In genomic region chr6:166381733-166382499, GRCh38 we compare ENCODE assay signal across 1 cellular context.
TF ChIP-seq lines count a peak whose summit lies in the region.

No MANE protein-coding gene starts in this region.

TF ChIP-seq in K562, 482 proteins besides CTCF, POLR2A, EP300 and RAD21 (continued from another document and continues in another):
- TF ChIP-seq, protein P1, sequence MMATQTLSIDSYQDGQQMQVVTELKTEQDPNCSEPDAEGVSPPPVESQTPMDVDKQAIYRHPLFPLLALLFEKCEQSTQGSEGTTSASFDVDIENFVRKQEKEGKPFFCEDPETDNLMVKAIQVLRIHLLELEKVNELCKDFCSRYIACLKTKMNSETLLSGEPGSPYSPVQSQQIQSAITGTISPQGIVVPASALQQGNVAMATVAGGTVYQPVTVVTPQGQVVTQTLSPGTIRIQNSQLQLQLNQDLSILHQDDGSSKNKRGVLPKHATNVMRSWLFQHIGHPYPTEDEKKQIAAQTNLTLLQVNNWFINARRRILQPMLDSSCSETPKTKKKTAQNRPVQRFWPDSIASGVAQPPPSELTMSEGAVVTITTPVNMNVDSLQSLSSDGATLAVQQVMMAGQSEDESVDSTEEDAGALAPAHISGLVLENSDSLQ (IDR thresholded peaks at IDR 0.05) = no peak
- TF ChIP-seq ADNP (tag; IDR thresholded peaks at IDR 0.05) (peak; percentile 75), ATF1 (CRISPR knock-in tag; IDR thresholded peaks at IDR 0.05) (no peak), ATF1 (tag; IDR thresholded peaks at IDR 0.05) (peak; percentile 27), MYNN (IDR thresholded peaks at IDR 0.05) (peak; percentile 36; the same call in 1 of the 2 replicates), MYNN (CRISPR knock-in tag; IDR thresholded peaks at IDR 0.05) (no peak), NEUROD1 (IDR thresholded peaks at IDR 0.05; ENCODE audit: borderline replicate concordance, low read depth, low read length, partially characterized antibody) (peak; percentile 33), ZNF75A (CRISPR knock-in tag; IDR thresholded peaks at IDR 0.05) (no peak), MAZ (CRISPR knock-in tag; conservative IDR thresholded peaks at IDR 0.05 in 1 of 2, IDR thresholded peaks at IDR 0.05 in 1 of 2) (peak; percentile 38 to 83; a peak in 3 of 4 replicates), CBX1 (IDR thresholded peaks at IDR 0.05; ENCODE audit: low read depth) (peak; percentile 56; the same call in 1 of the 2 replicates), ELF2 (CRISPR knock-in tag; IDR thresholded peaks at IDR 0.05) (no peak), SAP30 (IDR thresholded peaks at IDR 0.05; ENCODE audit: borderline replicate concordance, insufficient read depth, low read depth, low read length, poor library complexity, severe bottlenecking) (peak; percentile 71), ETS1 (conservative IDR thresholded peaks at IDR 0.05; ENCODE audit: control insufficient read depth, low read depth, low read length) (0 out of 2 replicates have a peak, but pooled peaks have one; percentile 43), ETV1 (tag; conservative IDR thresholded peaks at IDR 0.05; ENCODE audit: low read depth) (peak; percentile 28; the same call in 1 of the 2 replicates), BRD4 (IDR thresholded peaks at IDR 0.05) (no peak), SMAD1 (IDR thresholded peaks at IDR 0.05; ENCODE audit: low read depth, low read length, partially characterized antibody) (peak; percentile 38), RBFOX2 (IDR thresholded peaks at IDR 0.05; ENCODE audit: low read depth, low read length) (peak; percentile 30), NUFIP1 (IDR thresholded peaks at IDR 0.05; ENCODE audit: partially characterized antibody) (no peak), HDAC1 (IDR thresholded peaks at IDR 0.05) (peak in 1 of 2 experiments; percentile 71; a peak in 1 of 4 replicates), HNRNPL (IDR thresholded peaks at IDR 0.05; ENCODE audit: low read depth, low read length) (peak; percentile 50; the same call in 1 of the 2 replicates), CREBBP (IDR thresholded peaks at IDR 0.05; ENCODE audit: low read depth, low read length) (no peak), SIN3B (IDR thresholded peaks at IDR 0.05; ENCODE audit: low read depth) (peak; percentile 42; the same call in 1 of the 2 replicates), POLR3G (IDR thresholded peaks at IDR 0.05; ENCODE audit: extremely low read depth, insufficient read length, insufficient replicate concordance) (no peak), KLF16 (IDR thresholded peaks at IDR 0.05) (peak; percentile 50), RCOR1 (IDR thresholded peaks at IDR 0.05; ENCODE audit: borderline replicate concordance in 1 of 2, low read depth in 2 of 2, low read length in 2 of 2) (peak in 1 of 2 experiments; percentile 61; a peak in 1 of 4 replicates), PHF20 (IDR thresholded peaks at IDR 0.05; ENCODE audit: partially characterized antibody) (peak; percentile 14), ID3 (CRISPR knock-in tag; IDR thresholded peaks at IDR 0.05) (no peak), ID3 (tag; IDR thresholded peaks at IDR 0.05) (0 out of 2 replicates have a peak, but pooled peaks have one; percentile 23), SMAD4 (CRISPR knock-in tag; conservative IDR thresholded peaks at IDR 0.05) (peak; percentile 30; the same call in 1 of the 2 replicates), TAL1 (IDR thresholded peaks at IDR 0.05) (no peak), POLR2G (IDR thresholded peaks at IDR 0.05; ENCODE audit: low read depth, low read length) (peak; percentile 45; the same call in 1 of the 2 replicates), FOSL1 (tag; conservative IDR thresholded peaks at IDR 0.05) (no peak), NR4A1 (CRISPR knock-in tag; IDR thresholded peaks at IDR 0.05) (no peak), NR4A1 (tag; IDR thresholded peaks at IDR 0.05) (no peak), ZNF431 (CRISPR knock-in tag; IDR thresholded peaks at IDR 0.05) (no peak), ZNF146 (CRISPR knock-in tag; IDR thresholded peaks at IDR 0.05; ENCODE audit: unreplicated experiment) (no peak)
- TF ChIP-seq, protein P2, sequence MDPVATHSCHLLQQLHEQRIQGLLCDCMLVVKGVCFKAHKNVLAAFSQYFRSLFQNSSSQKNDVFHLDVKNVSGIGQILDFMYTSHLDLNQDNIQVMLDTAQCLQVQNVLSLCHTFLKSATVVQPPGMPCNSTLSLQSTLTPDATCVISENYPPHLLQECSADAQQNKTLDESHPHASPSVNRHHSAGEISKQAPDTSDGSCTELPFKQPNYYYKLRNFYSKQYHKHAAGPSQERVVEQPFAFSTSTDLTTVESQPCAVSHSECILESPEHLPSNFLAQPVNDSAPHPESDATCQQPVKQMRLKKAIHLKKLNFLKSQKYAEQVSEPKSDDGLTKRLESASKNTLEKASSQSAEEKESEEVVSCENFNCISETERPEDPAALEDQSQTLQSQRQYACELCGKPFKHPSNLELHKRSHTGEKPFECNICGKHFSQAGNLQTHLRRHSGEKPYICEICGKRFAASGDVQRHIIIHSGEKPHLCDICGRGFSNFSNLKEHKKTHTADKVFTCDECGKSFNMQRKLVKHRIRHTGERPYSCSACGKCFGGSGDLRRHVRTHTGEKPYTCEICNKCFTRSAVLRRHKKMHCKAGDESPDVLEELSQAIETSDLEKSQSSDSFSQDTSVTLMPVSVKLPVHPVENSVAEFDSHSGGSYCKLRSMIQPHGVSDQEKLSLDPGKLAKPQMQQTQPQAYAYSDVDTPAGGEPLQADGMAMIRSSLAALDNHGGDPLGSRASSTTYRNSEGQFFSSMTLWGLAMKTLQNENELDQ (CRISPR knock-in tag; IDR thresholded peaks at IDR 0.05; ENCODE audit: borderline replicate concordance) = no peak
- TF ChIP-seq, protein P3, sequence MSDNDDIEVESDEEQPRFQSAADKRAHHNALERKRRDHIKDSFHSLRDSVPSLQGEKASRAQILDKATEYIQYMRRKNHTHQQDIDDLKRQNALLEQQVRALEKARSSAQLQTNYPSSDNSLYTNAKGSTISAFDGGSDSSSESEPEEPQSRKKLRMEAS (CRISPR knock-in tag; IDR thresholded peaks at IDR 0.05) = no peak
- TF ChIP-seq, protein P4, sequence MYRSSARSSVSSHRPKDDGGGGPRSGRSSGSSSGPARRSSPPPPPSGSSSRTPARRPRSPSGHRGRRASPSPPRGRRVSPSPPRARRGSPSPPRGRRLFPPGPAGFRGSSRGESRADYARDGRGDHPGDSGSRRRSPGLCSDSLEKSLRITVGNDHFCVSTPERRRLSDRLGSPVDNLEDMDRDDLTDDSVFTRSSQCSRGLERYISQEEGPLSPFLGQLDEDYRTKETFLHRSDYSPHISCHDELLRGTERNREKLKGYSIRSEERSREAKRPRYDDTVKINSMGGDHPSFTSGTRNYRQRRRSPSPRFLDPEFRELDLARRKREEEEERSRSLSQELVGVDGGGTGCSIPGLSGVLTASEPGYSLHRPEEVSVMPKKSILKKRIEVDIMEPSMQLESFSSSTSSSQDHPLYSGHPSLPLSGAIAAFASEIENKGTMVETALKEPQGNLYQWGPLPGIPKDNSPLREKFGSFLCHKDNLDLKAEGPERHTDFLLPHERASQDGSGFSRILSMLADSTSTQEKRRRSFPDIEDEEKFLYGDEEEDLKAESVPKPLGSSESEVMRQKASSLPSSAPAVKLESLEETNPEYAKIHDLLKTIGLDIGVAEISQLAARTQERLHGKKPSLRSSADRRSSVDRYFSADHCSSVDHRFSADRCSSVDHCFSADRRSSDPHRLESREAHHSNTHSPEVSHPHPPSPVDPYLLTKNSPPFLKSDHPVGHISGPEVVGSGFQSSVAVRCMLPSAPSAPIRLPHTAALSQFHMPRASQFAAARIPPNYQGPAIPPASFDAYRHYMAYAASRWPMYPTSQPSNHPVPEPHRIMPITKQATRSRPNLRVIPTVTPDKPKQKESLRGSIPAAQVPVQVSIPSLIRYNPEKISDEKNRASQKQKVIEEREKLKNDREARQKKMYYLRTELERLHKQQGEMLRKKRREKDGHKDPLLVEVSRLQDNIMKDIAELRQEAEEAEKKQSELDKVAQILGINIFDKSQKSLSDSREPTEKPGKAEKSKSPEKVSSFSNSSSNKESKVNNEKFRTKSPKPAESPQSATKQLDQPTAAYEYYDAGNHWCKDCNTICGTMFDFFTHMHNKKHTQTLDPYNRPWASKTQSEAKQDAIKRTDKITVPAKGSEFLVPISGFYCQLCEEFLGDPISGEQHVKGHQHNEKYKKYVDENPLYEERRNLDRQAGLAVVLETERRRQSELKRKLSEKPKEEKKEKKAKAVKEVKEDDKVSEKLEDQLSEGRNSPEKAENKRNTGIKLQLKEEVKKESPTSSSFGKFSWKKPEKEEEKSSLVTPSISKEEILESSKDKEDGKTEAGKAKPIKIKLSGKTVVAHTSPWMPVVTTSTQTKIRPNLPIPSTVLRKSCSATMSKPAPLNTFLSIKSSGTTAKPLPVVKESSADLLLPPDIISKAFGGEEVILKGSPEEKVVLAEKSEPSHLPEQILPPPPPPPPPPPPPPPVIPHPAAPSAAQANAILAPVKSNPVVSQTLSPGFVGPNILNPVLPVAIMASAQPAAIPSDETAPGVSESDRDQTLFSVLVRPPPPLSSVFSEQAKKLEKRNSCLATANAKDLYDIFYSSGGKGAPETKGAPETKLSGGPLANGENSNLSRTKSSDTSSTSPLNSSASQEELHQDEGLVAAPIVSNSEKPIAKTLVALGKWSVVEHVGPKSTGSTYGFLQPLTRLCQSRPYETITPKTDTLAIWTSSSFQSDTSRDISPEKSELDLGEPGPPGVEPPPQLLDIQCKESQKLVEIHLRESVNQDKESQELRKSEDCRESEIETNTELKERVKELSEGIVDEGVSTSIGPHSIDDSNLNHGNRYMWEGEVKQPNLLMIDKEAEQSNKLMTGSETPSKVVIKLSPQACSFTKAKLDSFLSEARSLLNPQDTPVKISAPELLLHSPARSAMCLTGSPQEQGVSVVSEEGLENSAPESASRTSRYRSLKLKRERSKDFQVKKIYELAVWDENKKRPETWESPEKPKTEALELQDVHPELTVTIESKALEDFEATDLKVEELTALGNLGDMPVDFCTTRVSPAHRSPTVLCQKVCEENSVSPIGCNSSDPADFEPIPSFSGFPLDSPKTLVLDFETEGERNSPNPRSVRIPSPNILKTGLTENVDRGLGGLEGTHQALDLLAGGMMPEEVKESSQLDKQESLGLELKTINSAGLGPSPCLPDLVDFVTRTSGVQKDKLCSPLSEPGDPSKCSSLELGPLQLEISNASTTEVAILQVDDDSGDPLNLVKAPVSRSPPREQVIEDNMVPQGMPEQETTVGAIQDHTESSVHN (IDR thresholded peaks at IDR 0.05; ENCODE audit: borderline replicate concordance in 1 of 2, low read depth in 1 of 2) = no peak
- TF ChIP-seq, protein P5, sequence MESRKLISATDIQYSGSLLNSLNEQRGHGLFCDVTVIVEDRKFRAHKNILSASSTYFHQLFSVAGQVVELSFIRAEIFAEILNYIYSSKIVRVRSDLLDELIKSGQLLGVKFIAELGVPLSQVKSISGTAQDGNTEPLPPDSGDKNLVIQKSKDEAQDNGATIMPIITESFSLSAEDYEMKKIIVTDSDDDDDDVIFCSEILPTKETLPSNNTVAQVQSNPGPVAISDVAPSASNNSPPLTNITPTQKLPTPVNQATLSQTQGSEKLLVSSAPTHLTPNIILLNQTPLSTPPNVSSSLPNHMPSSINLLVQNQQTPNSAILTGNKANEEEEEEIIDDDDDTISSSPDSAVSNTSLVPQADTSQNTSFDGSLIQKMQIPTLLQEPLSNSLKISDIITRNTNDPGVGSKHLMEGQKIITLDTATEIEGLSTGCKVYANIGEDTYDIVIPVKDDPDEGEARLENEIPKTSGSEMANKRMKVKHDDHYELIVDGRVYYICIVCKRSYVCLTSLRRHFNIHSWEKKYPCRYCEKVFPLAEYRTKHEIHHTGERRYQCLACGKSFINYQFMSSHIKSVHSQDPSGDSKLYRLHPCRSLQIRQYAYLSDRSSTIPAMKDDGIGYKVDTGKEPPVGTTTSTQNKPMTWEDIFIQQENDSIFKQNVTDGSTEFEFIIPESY (CRISPR knock-in tag; IDR thresholded peaks at IDR 0.05) = 0 out of 2 replicates have a peak, but pooled peaks have one; percentile 65
